In genomic region chr12:11609045-11609444, GRCh38 we compare ENCODE assay signal across 20 cellular contexts.
"Had no signal": no experiment of that assay in that cellular context is flagged by ENCODE, and none has a peak within 500 bp of the region (broad histone marks: within the 10 kb centered on the region; RNA-seq: fewer than 3 reads in every experiment).

No MANE protein-coding gene starts in this region.

- H3K4me3 ChIP-seq: adrenal gland, body of pancreas, pancreas, suprapubic skin had no signal

- H3K4me3 Mint-ChIP-seq: activated B cell treated with CpG ODN at 0.5 μM for 24 hours; activated CD4-positive, alpha-beta T cell treated with anti-CD3 and anti-CD28 coated beads, Interleukin-2, amount 10 ng/mL, durations not matched to agents 7 days and 5 days; central memory CD8-positive, alpha-beta T cell; dendritic cell treated with granulocyte-macrophage colony-stimulating factor and Interleukin-4, amounts not matched to agents 40 ng/mL and 50 ng/mL, for 4 days; effector memory CD8-positive, alpha-beta T cell; mesothelial cell of epicardium; neural crest cell; type B pancreatic cell had no signal

- H3K9me3 ChIP-seq: adrenal gland, body of pancreas, pancreas, suprapubic skin had no signal

- H3K4me1 ChIP-seq: adrenal gland, suprapubic skin had no signal

- H3K9me3 Mint-ChIP-seq: activated B cell treated with CpG ODN at 0.5 μM for 24 hours; activated CD4-positive, alpha-beta T cell treated with anti-CD3 and anti-CD28 coated beads, Interleukin-2, amount 10 ng/mL, durations not matched to agents 7 days and 5 days; central memory CD8-positive, alpha-beta T cell; dendritic cell treated with granulocyte-macrophage colony-stimulating factor and Interleukin-4, amounts not matched to agents 40 ng/mL and 50 ng/mL, for 4 days; effector memory CD8-positive, alpha-beta T cell; mesothelial cell of epicardium; neural crest cell; type B pancreatic cell had no signal

- H3K27ac ChIP-seq: adrenal gland, body of pancreas, pancreas, suprapubic skin had no signal

- ATAC-seq: body of pancreas; effector memory CD8-positive, alpha-beta T cell; pancreas; stimulated activated naive CD8-positive, alpha-beta T cell treated with anti-CD3 and anti-CD28 coated beads, Interleukin-15, Interleukin-2, amounts not matched to agents 100 U/mL and 50 U/mL, for 24 hours had no signal

- H3K27me3 Mint-ChIP-seq: activated B cell treated with CpG ODN at 0.5 μM for 24 hours; activated CD4-positive, alpha-beta T cell treated with anti-CD3 and anti-CD28 coated beads, Interleukin-2, amount 10 ng/mL, durations not matched to agents 7 days and 5 days; central memory CD8-positive, alpha-beta T cell had no signal

- H3K27ac Mint-ChIP-seq: activated B cell treated with CpG ODN at 0.5 μM for 24 hours; activated CD4-positive, alpha-beta T cell treated with anti-CD3 and anti-CD28 coated beads, Interleukin-2, amount 10 ng/mL, durations not matched to agents 7 days and 5 days; dendritic cell treated with granulocyte-macrophage colony-stimulating factor and Interleukin-4, amounts not matched to agents 40 ng/mL and 50 ng/mL, for 4 days; effector memory CD8-positive, alpha-beta T cell; mesothelial cell of epicardium; type B pancreatic cell had no signal

- H3K36me3 Mint-ChIP-seq: mesothelial cell of epicardium, type B pancreatic cell had no signal

- H3K36me3 ChIP-seq: adrenal gland, pancreas, suprapubic skin had no signal

- DNase-seq: activated B cell treated with CpG ODN at 0.5 μM for 24 hours; activated CD4-positive, alpha-beta T cell treated with anti-CD3 and anti-CD28 coated beads, Interleukin-2, amount 10 ng/mL, durations not matched to agents 7 days and 5 days; activated CD8-positive, alpha-beta memory T cell treated with anti-CD3 and anti-CD28 coated beads for 24 hours; activated naive CD4-positive, alpha-beta T cell treated with anti-CD3 and anti-CD28 coated beads, Interleukin-2, amount 50 U/mL, for 16 hours; adrenal gland; body of pancreas; effector memory CD8-positive, alpha-beta T cell; erythroblast; hypothalamus; pancreas; stimulated activated CD4-positive, alpha-beta T cell treated with anti-CD3 and anti-CD28 coated beads, Interleukin-2, amount 100 ng/mL, for 48 hours; stimulated activated CD8-positive, alpha-beta memory T cell treated with anti-CD3 and anti-CD28 coated beads, Interleukin-4, amount 100 ng/mL, for 48 hours; stimulated activated naive CD8-positive, alpha-beta T cell treated with anti-CD3 and anti-CD28 coated beads, Interleukin-15, Interleukin-2, amounts not matched to agents 100 U/mL and 50 U/mL, for 24 hours; T1000 had no signal

- H3K27me3 ChIP-seq: adrenal gland, body of pancreas, pancreas, suprapubic skin had no signal

- H3K4me1 Mint-ChIP-seq: activated B cell treated with CpG ODN at 0.5 μM for 24 hours; activated CD4-positive, alpha-beta T cell treated with anti-CD3 and anti-CD28 coated beads, Interleukin-2, amount 10 ng/mL, durations not matched to agents 7 days and 5 days; central memory CD8-positive, alpha-beta T cell had no signal
